1 cellular context compared by ENCODE assay signal in genomic region chr10:95566121-95566520, GRCh38.
TF ChIP-seq lines count a peak whose summit lies in the region.

No MANE protein-coding gene starts in this region.

TF ChIP-seq in WTC11, 78 proteins besides CTCF, POLR2A, EP300 and RAD21 (continued from another document):
- TF ChIP-seq EMX1 (CRISPR knock-in tag; IDR thresholded peaks at IDR 0.05) (no peak), GABPB1 (CRISPR knock-in tag; IDR thresholded peaks at IDR 0.05) (no peak), FOXJ3 (CRISPR knock-in tag; IDR thresholded peaks at IDR 0.05; ENCODE audit: borderline replicate concordance) (no peak), TP53 (CRISPR knock-in tag; IDR thresholded peaks at IDR 0.05) (no peak), TEAD1 (CRISPR knock-in tag; IDR thresholded peaks at IDR 0.05) (no peak), ZSCAN18 (CRISPR knock-in tag; IDR thresholded peaks at IDR 0.05) (no peak), CBFB (CRISPR knock-in tag; IDR thresholded peaks at IDR 0.05; ENCODE audit: low read depth) (no peak), AFF4 (CRISPR knock-in tag; IDR thresholded peaks at IDR 0.05; ENCODE audit: borderline replicate concordance) (no peak)
